Comparison of ENCODE assay signal across 17 cellular contexts in the genomic region with DNA sequence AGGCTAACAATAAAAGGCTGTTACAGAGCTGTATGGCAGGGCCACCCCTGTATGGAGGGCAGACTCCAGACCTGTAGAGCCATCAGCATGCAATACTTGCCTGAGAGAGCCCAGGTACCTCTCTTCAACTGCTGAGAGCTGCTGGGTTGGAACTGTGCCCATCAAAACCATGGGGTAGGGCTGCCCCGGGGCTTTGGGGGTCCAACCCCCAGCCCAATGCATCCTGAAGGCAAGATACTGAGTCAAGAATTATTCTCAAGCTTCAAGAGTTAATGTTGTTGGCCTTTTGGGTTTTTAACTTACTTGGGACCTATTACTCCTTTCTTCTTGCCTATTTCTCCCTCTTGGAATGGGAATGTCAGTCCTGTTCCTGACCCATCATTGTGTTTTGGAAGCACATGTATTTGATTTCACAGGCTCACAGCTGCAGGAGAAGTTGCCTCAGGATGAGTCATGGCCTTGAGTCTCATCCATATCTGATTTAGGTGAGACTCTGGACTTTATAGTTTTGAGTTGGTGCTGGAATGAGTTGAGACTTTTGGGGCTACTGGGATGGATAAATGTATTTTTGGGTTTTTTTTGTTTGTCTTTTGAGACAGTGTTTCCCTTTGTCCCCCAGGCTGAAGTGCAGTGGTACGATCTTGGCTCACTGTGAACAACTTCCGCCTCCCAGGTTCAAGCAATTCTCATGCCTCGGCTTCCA. TPM values are rescaled to one million over a fixed set of nuclear protein-coding genes. Genes with fewer than 3 reads are reported as not detected.
A peak's percentile ranks its signal among the peaks of the same experiment; 100 is the strongest.
DNase-seq lines count a peak whose midpoint lies in the region; ATAC-seq, FAIRE-seq and TF ChIP-seq lines count a peak whose summit lies in the region.
"Had no signal": no experiment of that assay in that cellular context is flagged by ENCODE, and none has a peak within 500 bp of the region (broad histone marks: within the 10 kb centered on the region; RNA-seq: fewer than 3 reads in every experiment).

No MANE protein-coding gene starts in this region.

- POLR2A ChIA-PET in K562 (lab: Yijun Ruan, JAX): interaction anchor here (0.6 to 3.0 kb wide), 6 partner anchors 12 to 21 kb away, joined by 3 to 9 read pairs (median 4); partner anchors contain the start of gene CDK7

- no peak for TF ChIP-seq POLR2A in K562 (conservative IDR thresholded peaks at IDR 0.05)

- BruUV-seq in K562 (replicated peaks; lab: Mats Ljungman, UMichigan): no TSS peak

- no peak for TF ChIP-seq EP300 in K562 (IDR thresholded peaks at IDR 0.05; ENCODE audit: low read length)

- intact Hi-C loops in K562 (cut with micrococcal nuclease): no loop called here

- peaks cover 4% of the 10 kb centered on the region; the same call in 1 of the 2 replicates for H3K4me1 ChIP-seq in BE2C
- H3K4me1 ChIP-seq in K562 (replicated peaks in 1 of 2; ENCODE audit: control insufficient read depth in 2 of 2, insufficient read depth in 2 of 2, low read length in 2 of 2): peaks cover 9 to 13% of the 10 kb centered on the region in 2 experiments; a peak in 4 of 5 replicates

- CTCF ChIA-PET in K562 (lab: Yijun Ruan, JAX; ENCODE audit: low intra/inter-chr PET ratio): no interaction called here

- H3K27ac ChIP-seq in K562 (ENCODE audit: extremely low read depth, low read depth, low read length): peak overlapping the region; percentile 52; the same call in 2 of the 3 replicates
- H3K27ac ChIP-seq: C4-2B, Peyer's patch, upper lobe of left lung had no signal

- 70% methylated on average over 4 of the region's 4 CpGs for WGBS in K562 (ENCODE audit: insufficient coverage, low coverage, missing lambda C conversion rate)

- ATAC-seq in K562 (0 out of 3 replicates have a peak, but pooled peaks have one; percentile 8), HG03469 (IDR thresholded peaks at IDR 0.05; ENCODE audit: unreplicated experiment) (no peak), GM19035 (IDR thresholded peaks at IDR 0.05; ENCODE audit: unreplicated experiment) (no peak)
- ATAC-seq: stimulated activated naive B cell treated with anti-CD40 and anti-IgM and Interleukin-4, amounts not matched to agents 10 μg/mL and 1 μg/mL and 100 μg/mL, for 72 hours; T-cell had no signal

- TF ChIP-seq RAD21 in K562 (CRISPR knock-in tag; conservative IDR thresholded peaks at IDR 0.05 in 1 of 2, IDR thresholded peaks at IDR 0.05 in 1 of 2): no peak

- H3K4me3 ChIP-seq in BE2C (ENCODE audit: low read depth, low read length): no peak overlapping the region
- no peak overlapping the region for H3K4me3 ChIP-seq in K562
- H3K4me3 ChIP-seq: Peyer's patch, upper lobe of left lung had no signal

- peaks cover 3% of the 10 kb centered on the region; the same call in 1 of the 2 replicates for H3K36me3 ChIP-seq in BE2C
- H3K36me3 ChIP-seq in K562 (ENCODE audit: control insufficient read depth, insufficient read depth, low read length): peaks cover 34% of the 10 kb centered on the region; the same call in 2 of the 3 replicates
- H3K36me3 ChIP-seq: Peyer's patch, upper lobe of left lung had no signal

- H4K20me1 ChIP-seq in K562 (replicated peaks; ENCODE audit: control insufficient read depth, insufficient read depth, low read length): no peaks in the 10 kb centered on the region

- no peak overlapping the region for H3K4me2 ChIP-seq in K562 (ENCODE audit: insufficient read depth, low read length)

- TF ChIP-seq CTCF in BE2C (IDR thresholded peaks at IDR 0.05; ENCODE audit: low read depth, low read length) (no peak), K562 (IDR thresholded peaks at IDR 0.05 in 2 of 3, conservative IDR thresholded peaks at IDR 0.05 in 1 of 3; ENCODE audit: insufficient read depth in 2 of 3, low read depth in 1 of 3, low read length in 3 of 3) (no peak)

- no peaks in the 10 kb centered on the region for H3K9me1 ChIP-seq in K562 (ENCODE audit: control insufficient read depth, insufficient read depth, low read length)

- H3K27me3 ChIP-seq in BE2C: no peaks in the 10 kb centered on the region
- no peaks in the 10 kb centered on the region for H3K27me3 ChIP-seq in K562 (ENCODE audit: control insufficient read depth in 2 of 2, insufficient read depth in 2 of 2, low read length in 2 of 2)
- H3K27me3 ChIP-seq: Peyer's patch, upper lobe of left lung had no signal

- H3K9me3 ChIP-seq in BE2C (no peaks in the 10 kb centered on the region), K562 (replicated peaks; ENCODE audit: control insufficient read depth, insufficient read depth, low read depth, low read length) (no peaks in the 10 kb centered on the region)
- H3K9me3 ChIP-seq: Peyer's patch, upper lobe of left lung had no signal

- DNase-seq in BE2C (peak; percentile 14), HT1080 (ENCODE audit: low read depth) (peak; percentile 43), K562 (ENCODE audit: extremely low read depth in 1 of 4, low spot score in 3 of 4) (peak in 2 of 4 experiments; percentile 42 to 67), hepatic stellate cell (ENCODE audit: low spot score) (peak; percentile 27), COR-L47 (lab: John Stamatoyannopoulos, UW) (no peak)
- no peak for DNase-seq in effector CD8-positive, alpha-beta T cell (lab: John Stamatoyannopoulos, UW)
- DNase-seq: activated CD8-positive, alpha-beta memory T cell treated with anti-CD3 and anti-CD28 coated beads, Interleukin-2, amount 50 U/mL, for 4 hours; MV-4-11; NCI-H2081 treated with DMSO at 0.1 percent for 48 hours; Peyer's patch; stimulated activated naive B cell treated with anti-CD40 and anti-IgM and Interleukin-4, amounts not matched to agents 10 μg/mL and 1 μg/mL and 100 μg/mL, for 72 hours; T-cell; upper lobe of left lung had no signal

- no peak overlapping the region for H2AFZ ChIP-seq in K562 (ENCODE audit: low read depth, low read length)

- FAIRE-seq in K562 (lab: Jason Lieb, UNC): peak; percentile 76
- FAIRE-seq: GM12892 had no signal

- in situ Hi-C loops in K562 (cut with MboI): no loop called here

- peaks cover 10% of the 10 kb centered on the region for H3K79me2 ChIP-seq in K562 (ENCODE audit: control insufficient read depth, insufficient read depth, low read length)

- no peak overlapping the region for H3K9ac ChIP-seq in K562 (ENCODE audit: insufficient read depth in 1 of 2, low read depth in 2 of 2, low read length in 2 of 2)

RNA-seq across cellular contexts. Expression of gene CDK7, which starts 21.0 kb away (rescaled TPM):
- polyA plus RNA-seq in BE2C (2012; ENCODE audit: insufficient read depth, insufficient read length, low read depth): 28.3 TPM
- total RNA-seq in HT1080 (2014; rRNA removed; shearing (Covaris generic)): 55.3 and 83.2 TPM in 2 replicates
- 53.8 and 59.1 TPM in 2 replicates for polyA plus RNA-seq in HT1080 (2015; cell fraction: cytosol; rRNA removed)
- polyA plus RNA-seq in HT1080 (2015; cell fraction: nucleus; rRNA removed): 41.3 and 50.2 TPM in 2 replicates
- total RNA-seq in K562 (2011; cell fraction: chromatin; rRNA removed; ENCODE audit: low replicate concordance): 174 and 234 TPM in 2 replicates
- 274 and 307 TPM in 2 replicates for total RNA-seq in K562 (2011; cell fraction: nucleolus; rRNA removed)
- total RNA-seq in K562 (2011; cell fraction: nucleoplasm; rRNA removed): 170 and 191 TPM in 2 replicates
- total RNA-seq in K562 (2014; rRNA removed) (44.0 and 55.9 TPM in 2 replicates), K562 (2014; rRNA removed; fragmentation: Illumina TruSeq; extraction: Trizol) (68.8 and 75.3 TPM in 2 replicates), K562 (2015; rRNA removed; fragmentation: Illumina TruSeq; extraction: Trizol) (64.8 and 65.3 TPM in 2 replicates), K562 (2021) (41.2 and 41.7 TPM in 2 replicates)
- polyA plus RNA-seq in K562 (2011; rRNA removed) (55.5 and 68.3 TPM in 2 replicates), K562 (2014; fragmentation: Illumina TruSeq; extraction: Trizol) (61.1 and 63.6 TPM in 2 replicates), K562 (2014; fragmentation: Nextera tagmentation; extraction: Ambion mirVana) (100 to 1,000 TPM; 143 TPM), K562 (2014; rRNA removed) (58.3 and 70.8 TPM in 2 replicates)
- polyA plus RNA-seq in K562 (2011; cell fraction: cytosol; rRNA removed): 16.5 and 37.0 TPM in 2 replicates
- polyA plus RNA-seq in K562 (2011; cell fraction: nucleus; rRNA removed): 76.0 and 84.4 TPM in 2 replicates
- 40.3 and 77.9 TPM in 2 replicates for polyA plus RNA-seq in K562 (2012)
- 53.8 and 54.2 TPM in 2 replicates for polyA minus RNA-seq in K562 (2011; rRNA and poly(A)+ RNA removed)
- polyA minus RNA-seq in K562 (2011; cell fraction: cytosol; rRNA and poly(A)+ RNA removed): 36.6 and 57.6 TPM in 2 replicates
- 106 and 133 TPM in 2 replicates for polyA minus RNA-seq in K562 (2011; cell fraction: nucleus; rRNA and poly(A)+ RNA removed)

RNA-seq across cellular contexts. Expression of gene CENPH, which starts 24.3 kb away (rescaled TPM):
- polyA plus RNA-seq in BE2C (2012; ENCODE audit: insufficient read depth, insufficient read length, low read depth): 6.0 TPM
- total RNA-seq in HT1080 (2014; rRNA removed; shearing (Covaris generic)): 43.9 and 50.4 TPM in 2 replicates
- polyA plus RNA-seq in HT1080 (2015; cell fraction: cytosol; rRNA removed): 65.3 and 75.0 TPM in 2 replicates
- polyA plus RNA-seq in HT1080 (2015; cell fraction: nucleus; rRNA removed): 29.0 and 29.6 TPM in 2 replicates
- total RNA-seq in K562 (2011; cell fraction: chromatin; rRNA removed; ENCODE audit: low replicate concordance): 15.7 and 27.1 TPM in 2 replicates
- total RNA-seq in K562 (2011; cell fraction: nucleolus; rRNA removed): 11.6 and 13.7 TPM in 2 replicates
- 19.9 and 24.4 TPM in 2 replicates for total RNA-seq in K562 (2011; cell fraction: nucleoplasm; rRNA removed)
- total RNA-seq in K562 (2014; rRNA removed) (77.2 and 111 TPM in 2 replicates), K562 (2014; rRNA removed; fragmentation: Illumina TruSeq; extraction: Trizol) (95.5 and 120 TPM in 2 replicates), K562 (2015; rRNA removed; fragmentation: Illumina TruSeq; extraction: Trizol) (66.9 and 71.6 TPM in 2 replicates), K562 (2021) (72.1 and 73.0 TPM in 2 replicates)
- polyA plus RNA-seq in K562 (2011; rRNA removed) (61.6 and 75.3 TPM in 2 replicates), K562 (2014; fragmentation: Illumina TruSeq; extraction: Trizol) (68.0 and 74.9 TPM in 2 replicates), K562 (2014; fragmentation: Nextera tagmentation; extraction: Ambion mirVana) (10 to 100 TPM; 10.5 to 18.2 TPM), K562 (2014; rRNA removed) (103 and 124 TPM in 2 replicates)
- 34.2 and 69.1 TPM in 2 replicates for polyA plus RNA-seq in K562 (2011; cell fraction: cytosol; rRNA removed)
- 8.4 and 11.6 TPM in 2 replicates for polyA plus RNA-seq in K562 (2011; cell fraction: nucleus; rRNA removed)
- 49.7 and 114 TPM in 2 replicates for polyA plus RNA-seq in K562 (2012)
- 16.9 and 25.9 TPM in 2 replicates for polyA minus RNA-seq in K562 (2011; rRNA and poly(A)+ RNA removed)
- polyA minus RNA-seq in K562 (2011; cell fraction: cytosol; rRNA and poly(A)+ RNA removed): 20.0 and 26.2 TPM in 2 replicates
- 8.3 and 16.7 TPM in 2 replicates for polyA minus RNA-seq in K562 (2011; cell fraction: nucleus; rRNA and poly(A)+ RNA removed)

RNA-seq across cellular contexts. Expression of gene CCNB1, which starts 46.7 kb away (rescaled TPM):
- polyA plus RNA-seq in BE2C (2012; ENCODE audit: insufficient read depth, insufficient read length, low read depth): 40.2 TPM
- 452 and 478 TPM in 2 replicates for total RNA-seq in HT1080 (2014; rRNA removed; shearing (Covaris generic))
- polyA plus RNA-seq in HT1080 (2015; cell fraction: cytosol; rRNA removed): 252 and 256 TPM in 2 replicates
- polyA plus RNA-seq in HT1080 (2015; cell fraction: nucleus; rRNA removed): 336 and 367 TPM in 2 replicates
- 73.7 and 121 TPM in 2 replicates for total RNA-seq in K562 (2011; cell fraction: chromatin; rRNA removed; ENCODE audit: low replicate concordance)
- 60.7 and 76.7 TPM in 2 replicates for total RNA-seq in K562 (2011; cell fraction: nucleolus; rRNA removed)
- 83.0 and 89.8 TPM in 2 replicates for total RNA-seq in K562 (2011; cell fraction: nucleoplasm; rRNA removed)
- total RNA-seq in K562 (2014; rRNA removed) (165 and 208 TPM in 2 replicates), K562 (2014; rRNA removed; fragmentation: Illumina TruSeq; extraction: Trizol) (271 and 288 TPM in 2 replicates), K562 (2015; rRNA removed; fragmentation: Illumina TruSeq; extraction: Trizol) (267 and 270 TPM in 2 replicates), K562 (2021) (256 and 260 TPM in 2 replicates)
- polyA plus RNA-seq in K562 (2011; rRNA removed) (306 and 361 TPM in 2 replicates), K562 (2014; fragmentation: Illumina TruSeq; extraction: Trizol) (277 and 295 TPM in 2 replicates), K562 (2014; fragmentation: Nextera tagmentation; extraction: Ambion mirVana) (100 to 1,000 TPM; 469 to 679 TPM), K562 (2014; rRNA removed) (231 and 236 TPM in 2 replicates)
- polyA plus RNA-seq in K562 (2011; cell fraction: cytosol; rRNA removed): 87.6 and 130 TPM in 2 replicates
- 127 and 167 TPM in 2 replicates for polyA plus RNA-seq in K562 (2011; cell fraction: nucleus; rRNA removed)
- 165 and 326 TPM in 2 replicates for polyA plus RNA-seq in K562 (2012)
- 176 and 227 TPM in 2 replicates for polyA minus RNA-seq in K562 (2011; rRNA and poly(A)+ RNA removed)
- polyA minus RNA-seq in K562 (2011; cell fraction: cytosol; rRNA and poly(A)+ RNA removed): 95.8 and 118 TPM in 2 replicates
- 32.0 and 58.3 TPM in 2 replicates for polyA minus RNA-seq in K562 (2011; cell fraction: nucleus; rRNA and poly(A)+ RNA removed)

Comparison
In these comparisons a context has a peak if more than half of its experiments do, and no peak if none do; other contexts are left out.
1. DNase-seq: peak in BE2C (single experiment), HT1080 (single experiment) and hepatic stellate cell (single experiment); none in effector CD8-positive, alpha-beta T cell (single experiment) and COR-L47 (single experiment).